Comparison of ENCODE assay signal across 22 cellular contexts in the genomic region with DNA sequence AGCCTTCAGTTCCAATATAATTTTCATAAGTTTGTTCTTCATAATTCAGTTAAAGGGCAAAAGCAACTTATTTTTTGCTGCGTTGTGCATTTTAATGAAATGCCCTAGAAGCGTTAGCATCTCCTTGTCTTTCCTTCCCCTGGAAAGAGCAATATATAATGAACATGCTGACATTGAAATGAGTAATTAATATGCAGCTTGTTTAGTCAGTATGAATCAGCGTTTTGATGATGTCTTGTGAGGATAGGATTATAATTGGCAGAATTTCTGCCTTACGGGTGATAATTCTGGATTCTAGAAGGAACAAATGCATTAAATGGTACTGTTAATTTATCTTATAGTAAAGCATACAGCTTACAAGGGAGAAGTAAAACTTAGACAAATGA.
DNase-seq lines count a peak whose midpoint lies in the region; ATAC-seq, FAIRE-seq and TF ChIP-seq lines count a peak whose summit lies in the region.
"Had no signal": no experiment of that assay in that cellular context is flagged by ENCODE, and none has a peak within 500 bp of the region (broad histone marks: within the 10 kb centered on the region; RNA-seq: fewer than 3 reads in every experiment).

No MANE protein-coding gene starts in this region.

- H3K27ac ChIP-seq in K562 (ENCODE audit: extremely low read depth, low read depth, low read length), result no peak overlapping the region
- H3K27ac ChIP-seq: PC-9 had no signal

- H3K9ac ChIP-seq in K562 (ENCODE audit: insufficient read depth in 1 of 2, low read depth in 2 of 2, low read length in 2 of 2), result no peak overlapping the region

- no peaks in the 10 kb centered on the region for H3K4me1 ChIP-seq in K562 (replicated peaks in 1 of 2; ENCODE audit: control insufficient read depth in 2 of 2, insufficient read depth in 2 of 2, low read length in 2 of 2)

- TF ChIP-seq CTCF in K562 (IDR thresholded peaks at IDR 0.05 in 2 of 3, conservative IDR thresholded peaks at IDR 0.05 in 1 of 3; ENCODE audit: insufficient read depth in 2 of 3, low read depth in 1 of 3, low read length in 3 of 3) (no peak), fibroblast of mammary gland (conservative IDR thresholded peaks at IDR 0.05; ENCODE audit: control insufficient read depth, insufficient read depth, low read depth, low read length) (no peak)

- H3K9me1 ChIP-seq in K562 (ENCODE audit: control insufficient read depth, insufficient read depth, low read length), result no peaks in the 10 kb centered on the region

- H3K4me3 ChIP-seq in K562, result no peak overlapping the region
- no peak overlapping the region for H3K4me3 ChIP-seq in fibroblast of mammary gland (ENCODE audit: control insufficient read depth, low read depth, low read length)
- H3K4me3 ChIP-seq: MG63, PC-9, SJSA1 had no signal

- no peak overlapping the region for H2AFZ ChIP-seq in K562 (ENCODE audit: low read depth, low read length)
- H2AFZ ChIP-seq: PC-9 had no signal

- no peaks in the 10 kb centered on the region for H3K27me3 ChIP-seq in K562 (ENCODE audit: control insufficient read depth in 2 of 2, insufficient read depth in 2 of 2, low read length in 2 of 2)
- H3K27me3 ChIP-seq: MG63, SJSA1 had no signal

- POLR2A ChIA-PET in K562 (lab: Yijun Ruan, JAX), result no interaction called here

- BruUV-seq in K562 (replicated peaks; lab: Mats Ljungman, UMichigan), result no TSS peak

- H3K36me3 ChIP-seq in K562 (ENCODE audit: control insufficient read depth, insufficient read depth, low read length), result no peaks in the 10 kb centered on the region
- H3K36me3 ChIP-seq: MG63, SJSA1 had no signal

- WGBS in K562 (ENCODE audit: insufficient coverage, low coverage, missing lambda C conversion rate), result 0% methylated on average over 4 of the region's 4 CpGs

- H4K20me1 ChIP-seq in K562 (replicated peaks; ENCODE audit: control insufficient read depth, insufficient read depth, low read length), result no peaks in the 10 kb centered on the region

- CTCF ChIA-PET in K562 (lab: Yijun Ruan, JAX; ENCODE audit: low intra/inter-chr PET ratio), result no interaction called here

- intact Hi-C loops in K562 (cut with micrococcal nuclease), result no loop called here

- TF ChIP-seq POLR2A in K562 (conservative IDR thresholded peaks at IDR 0.05), result no peak

- ATAC-seq in K562 (no peak), HG03039 (IDR thresholded peaks at IDR 0.05; ENCODE audit: unreplicated experiment) (no peak)
- no peak for ATAC-seq in activated CD4-positive, CD25-positive, alpha-beta regulatory T cell treated with anti-CD3 and anti-CD28 coated beads, Interleukin-2, amount 50 U/mL, for 24 hours
- ATAC-seq: HCT116, HepG2 had no signal

- no peak for TF ChIP-seq EP300 in K562 (IDR thresholded peaks at IDR 0.05; ENCODE audit: low read length)

- no peak overlapping the region for H3K4me2 ChIP-seq in K562 (ENCODE audit: insufficient read depth, low read length)
- H3K4me2 ChIP-seq: PC-9 had no signal

- DNase-seq in ELR (ENCODE audit: low read depth) (peak; percentile 45), NCI-H69 (lab: John Stamatoyannopoulos, UW) (peak; percentile 4), K562 (ENCODE audit: extremely low read depth in 1 of 4, low spot score in 3 of 4) (no peak), fibroblast of mammary gland (ENCODE audit: low read depth) (peak; percentile 76), DMS114 treated with DMSO at 0.1 percent for 48 hours (lab: John Stamatoyannopoulos, UW; ENCODE audit: unreplicated experiment) (no peak)
- no peak for DNase-seq in stimulated activated CD4-positive, alpha-beta T cell treated with anti-CD3 and anti-CD28 coated beads, Interleukin-15, amount 100 ng/mL, for 24 hours
- DNase-seq: CD4-positive, CD25-positive, alpha-beta regulatory T cell; KBM-7; MG63; NCI-H1105 treated with DMSO at 0.1 percent for 48 hours; NCI-H2029; NCI-H446 treated with DMSO at 0.1 percent for 48 hours; NCI-H526; PC-9; Right ventricle myocardium superior; RPMI8226 had no signal

- no peak for TF ChIP-seq RAD21 in K562 (CRISPR knock-in tag; conservative IDR thresholded peaks at IDR 0.05 in 1 of 2, IDR thresholded peaks at IDR 0.05 in 1 of 2)

- no peak for FAIRE-seq in K562 (lab: Jason Lieb, UNC)
- FAIRE-seq: H1, HepG2 had no signal

- no peaks in the 10 kb centered on the region for H3K79me2 ChIP-seq in K562 (ENCODE audit: control insufficient read depth, insufficient read depth, low read length)

- no peaks in the 10 kb centered on the region for H3K9me3 ChIP-seq in K562 (replicated peaks; ENCODE audit: control insufficient read depth, insufficient read depth, low read depth, low read length)
- H3K9me3 ChIP-seq: SJSA1 had no signal

- in situ Hi-C loops in K562 (cut with MboI), result no loop called here

TF ChIP-seq in K562, 482 proteins besides CTCF, POLR2A, EP300 and RAD21:
- 0 out of 2 replicates have a peak, but pooled peaks have one; percentile 6 for TF ChIP-seq C11orf30 (IDR thresholded peaks at IDR 0.05; ENCODE audit: low read depth)
- peak; percentile 10; the same call in 1 of the 2 replicates for TF ChIP-seq ZNF316 (IDR thresholded peaks at IDR 0.05)
- TF ChIP-seq, protein P1, sequence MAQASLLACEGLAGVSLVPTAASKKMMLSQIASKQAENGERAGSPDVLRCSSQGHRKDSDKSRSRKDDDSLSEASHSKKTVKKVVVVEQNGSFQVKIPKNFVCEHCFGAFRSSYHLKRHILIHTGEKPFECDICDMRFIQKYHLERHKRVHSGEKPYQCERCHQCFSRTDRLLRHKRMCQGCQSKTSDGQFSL (CRISPR knock-in tag; IDR thresholded peaks at IDR 0.05), result no peak
- TF ChIP-seq, protein P1 (tag; IDR thresholded peaks at IDR 0.05), result no peak
- TF ChIP-seq NFIX (CRISPR knock-in tag; IDR thresholded peaks at IDR 0.05; ENCODE audit: low read depth), result no peak
- TF ChIP-seq, protein P2, sequence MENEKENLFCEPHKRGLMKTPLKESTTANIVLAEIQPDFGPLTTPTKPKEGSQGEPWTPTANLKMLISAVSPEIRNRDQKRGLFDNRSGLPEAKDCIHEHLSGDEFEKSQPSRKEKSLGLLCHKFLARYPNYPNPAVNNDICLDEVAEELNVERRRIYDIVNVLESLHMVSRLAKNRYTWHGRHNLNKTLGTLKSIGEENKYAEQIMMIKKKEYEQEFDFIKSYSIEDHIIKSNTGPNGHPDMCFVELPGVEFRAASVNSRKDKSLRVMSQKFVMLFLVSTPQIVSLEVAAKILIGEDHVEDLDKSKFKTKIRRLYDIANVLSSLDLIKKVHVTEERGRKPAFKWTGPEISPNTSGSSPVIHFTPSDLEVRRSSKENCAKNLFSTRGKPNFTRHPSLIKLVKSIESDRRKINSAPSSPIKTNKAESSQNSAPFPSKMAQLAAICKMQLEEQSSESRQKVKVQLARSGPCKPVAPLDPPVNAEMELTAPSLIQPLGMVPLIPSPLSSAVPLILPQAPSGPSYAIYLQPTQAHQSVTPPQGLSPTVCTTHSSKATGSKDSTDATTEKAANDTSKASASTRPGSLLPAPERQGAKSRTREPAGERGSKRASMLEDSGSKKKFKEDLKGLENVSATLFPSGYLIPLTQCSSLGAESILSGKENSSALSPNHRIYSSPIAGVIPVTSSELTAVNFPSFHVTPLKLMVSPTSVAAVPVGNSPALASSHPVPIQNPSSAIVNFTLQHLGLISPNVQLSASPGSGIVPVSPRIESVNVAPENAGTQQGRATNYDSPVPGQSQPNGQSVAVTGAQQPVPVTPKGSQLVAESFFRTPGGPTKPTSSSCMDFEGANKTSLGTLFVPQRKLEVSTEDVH (IDR thresholded peaks at IDR 0.05; ENCODE audit: low read depth, partially characterized antibody), result no peak

Comparison
In these comparisons a context has a peak if more than half of its experiments do, and no peak if none do; other contexts are left out.
1. DNase-seq: peak in ELR (single experiment), NCI-H69 (single experiment) and fibroblast of mammary gland (single experiment); none in K562 (0 of 4), stimulated activated CD4-positive, alpha-beta T cell treated with anti-CD3 and anti-CD28 coated beads, Interleukin-15, amount 100 ng/mL, for 24 hours (single experiment) and DMS114 treated with DMSO at 0.1 percent for 48 hours (single experiment).